In genomic region chr20:62652051-62652893, GRCh38 we compare ENCODE assay signal across 8 cellular contexts. TPM values are rescaled to one million over a fixed set of nuclear protein-coding genes. Genes with fewer than 3 reads are reported as not detected.
DNase-seq lines count a peak whose midpoint lies in the region; ATAC-seq and TF ChIP-seq lines count a peak whose summit lies in the region.

No MANE protein-coding gene starts in this region.

- POLR2A ChIA-PET in HCT116 (lab: Charles Lee), result no interaction called here

- RAD21 ChIA-PET in HCT116 (lab: Charles Lee; ENCODE audit: low non-redundant PET in 1 of 2, low total read pairs in 2 of 2, uncharacterized antibody in 2 of 2, unreplicated experiment in 2 of 2), result interaction anchor here in 1 of 2 experiments (0.6 to 0.7 kb wide), 2 partner anchors 140 to 174 kb away, joined by 3 read pairs; no protein-coding TSS in a partner anchor

- intact Hi-C loops in HCT116 (cut with micrococcal nuclease), result no loop called here

- H3K4me3 ChIP-seq in HCT116 (replicated peaks in 1 of 2; ENCODE audit: low read depth in 1 of 2, low read length in 2 of 2), result no peak overlapping the region
- H3K4me3 ChIP-seq in esophagus (ENCODE audit: low read depth in 1 of 2, low read length in 2 of 2), result peak overlapping the region; percentile 2 to 35
- peak overlapping the region; percentile 60 to 69 for H3K4me3 ChIP-seq in mucosa of rectum (ENCODE audit: low read length in 2 of 2)

- TF ChIP-seq RAD21 in HCT116 (IDR thresholded peaks at IDR 0.05; ENCODE audit: low read depth), result no peak

- H3K27ac ChIP-seq in HCT116 (ENCODE audit: low read depth, low read length) (peak overlapping the region; percentile 65), esophagus (ENCODE audit: low read depth in 2 of 2, low read length in 1 of 2) (peak overlapping the region; percentile 96 to 99), mucosa of rectum (ENCODE audit: low read depth in 2 of 2, low read length in 2 of 2) (peak overlapping the region; percentile 99 to 100)

- TF ChIP-seq CTCF in HCT116 (IDR thresholded peaks at IDR 0.05 in 2 of 3, conservative IDR thresholded peaks at IDR 0.05 in 1 of 3; ENCODE audit: borderline replicate concordance in 1 of 3, insufficient read depth in 1 of 3, low read depth in 2 of 3, low read length in 2 of 3), result no peak

- H3K9ac ChIP-seq in HCT116 (ENCODE audit: low read length), result no peak overlapping the region
- peak overlapping the region; percentile 84 to 89 for H3K9ac ChIP-seq in mucosa of rectum (ENCODE audit: low read depth in 1 of 2, low read length in 2 of 2)

- CTCF ChIA-PET in HCT116 (lab: Charles Lee), result interaction anchor here (1.0 kb wide), 1 partner anchor 142 kb away, joined by 4 read pairs; no protein-coding TSS in a partner anchor

- no peaks in the 10 kb centered on the region for H3K9me2 ChIP-seq in HCT116 (ENCODE audit: insufficient read depth)

- peaks cover 99% of the 10 kb centered on the region for H3K79me2 ChIP-seq in HCT116 (ENCODE audit: insufficient read depth, low read length)

- ATAC-seq in HCT116, result peak; percentile 59

- WGBS in esophagus, 2 donors, result 10 to 11% methylated on average over 41 to 43 of the region's 43 CpGs

- DNase-seq in HCT116 (ENCODE audit: low read depth, low spot score), result peak; percentile 33
- peak; percentile 48 for DNase-seq in NCI-H2029 (lab: John Stamatoyannopoulos, UW)
- DNase-seq in activated T-cell treated with anti-CD3 and anti-CD28 coated beads for 24 hours (ENCODE audit: low read depth), result peak; percentile 27
- DNase-seq in stimulated activated CD8-positive, alpha-beta memory T cell treated with anti-CD3 and anti-CD28 coated beads, Interleukin-7, amount 100 ng/mL, for 4 hours (ENCODE audit: low read depth in 2 of 2), result peak; percentile 40 to 57
- DNase-seq in NCI-H69 (lab: John Stamatoyannopoulos, UW), result no peak

- H3K4me2 ChIP-seq in HCT116 (ENCODE audit: low read length), result peak overlapping the region; percentile 25; the same call in 1 of the 2 replicates

- H4K20me1 ChIP-seq in HCT116 (ENCODE audit: insufficient read depth), result peaks cover 26% of the 10 kb centered on the region; the same call in 1 of the 2 replicates

- H3K27me3 ChIP-seq in HCT116 (ENCODE audit: insufficient read depth, low read length) (no peaks in the 10 kb centered on the region), esophagus (ENCODE audit: control insufficient read depth in 1 of 2, insufficient read depth in 2 of 2, low read length in 2 of 2) (no peaks in the 10 kb centered on the region), mucosa of rectum (ENCODE audit: control insufficient read depth in 2 of 2, insufficient read depth in 2 of 2, low read length in 2 of 2) (no peaks in the 10 kb centered on the region)

- H3K4me1 ChIP-seq in HCT116 (ENCODE audit: control insufficient read depth in 1 of 2, insufficient read depth in 2 of 2, low read length in 2 of 2), result peaks cover 34 to 43% of the 10 kb centered on the region in 2 experiments
- H3K4me1 ChIP-seq in esophagus (ENCODE audit: control insufficient read depth in 2 of 2, insufficient read depth in 2 of 2, low read length in 1 of 2), result peaks cover 5 to 39% of the 10 kb centered on the region in 2 donors
- H3K4me1 ChIP-seq in mucosa of rectum (ENCODE audit: control insufficient read depth in 2 of 2, insufficient read depth in 2 of 2, low read length in 2 of 2), result peaks cover 42 to 44% of the 10 kb centered on the region in 2 donors

- BruUV-seq in HCT116 (replicated peaks; lab: Mats Ljungman, UMichigan), result no TSS peak

- no peaks in the 10 kb centered on the region for H3K9me3 ChIP-seq in HCT116 (ENCODE audit: control insufficient read depth in 1 of 2, insufficient read depth in 1 of 2, low read depth in 1 of 2, low read length in 2 of 2)
- H3K9me3 ChIP-seq in esophagus (ENCODE audit: control insufficient read depth in 2 of 2, insufficient read depth in 1 of 2, low read depth in 1 of 2, low read length in 1 of 2), result peaks cover 0 to 3% of the 10 kb centered on the region in 2 donors
- H3K9me3 ChIP-seq in mucosa of rectum (ENCODE audit: control insufficient read depth in 2 of 2, low read length in 2 of 2), result no peaks in the 10 kb centered on the region

- H3K36me3 ChIP-seq in HCT116 (ENCODE audit: control insufficient read depth in 1 of 2, insufficient read depth in 2 of 2, low read length in 2 of 2), result peaks cover 23 to 52% of the 10 kb centered on the region in 2 experiments; a peak in 3 of 4 replicates
- peaks cover 0 to 6% of the 10 kb centered on the region in 2 donors for H3K36me3 ChIP-seq in esophagus (ENCODE audit: control insufficient read depth in 2 of 2, insufficient read depth in 2 of 2, low read length in 1 of 2)
- H3K36me3 ChIP-seq in mucosa of rectum (ENCODE audit: control insufficient read depth in 2 of 2, insufficient read depth in 2 of 2, low read length in 2 of 2), result peaks cover 0 to 2% of the 10 kb centered on the region in 2 donors

- TF ChIP-seq POLR2A in GM10847 (IDR thresholded peaks at IDR 0.05; ENCODE audit: extremely low read depth, insufficient read length) (peak; percentile 29), HCT116 (IDR thresholded peaks at IDR 0.05; ENCODE audit: borderline replicate concordance, extremely low read depth, insufficient read depth, insufficient read length) (no peak)

- no peak overlapping the region for H2AFZ ChIP-seq in HCT116 (ENCODE audit: low read depth, low read length, poor library complexity, severe bottlenecking)

TF ChIP-seq in HCT116, 20 proteins besides CTCF, POLR2A, EP300 and RAD21:
- peak; percentile 12; the same call in 1 of the 2 replicates for TF ChIP-seq POLR2AphosphoS5 (IDR thresholded peaks at IDR 0.05; ENCODE audit: low read depth, low read length)
- no peak for TF ChIP-seq CBX3 (IDR thresholded peaks at IDR 0.05; ENCODE audit: low read depth)
- no peak for TF ChIP-seq EGR1 (IDR thresholded peaks at IDR 0.05; ENCODE audit: low read depth)
- TF ChIP-seq TCF7L2 (IDR thresholded peaks at IDR 0.05; ENCODE audit: borderline replicate concordance, extremely low read depth, insufficient read depth, insufficient read length), result peak; percentile 22
TF ChIP-seq in HCT116: peak in this region for 2.

RNA-seq across cellular contexts. Expression of gene SLCO4A1, which starts 10.0 kb away (rescaled TPM):
- 107 TPM for total RNA-seq in HCT116 (2021; ENCODE audit: unreplicated experiment)
- polyA plus RNA-seq in HCT116 (2012), result 119 and 125 TPM in 2 replicates
- polyA plus RNA-seq in esophagus, result 10 to 100 TPM; 12.5 to 29.3 TPM

RNA-seq across cellular contexts. Expression of gene NTSR1, which starts 56.4 kb away (rescaled TPM):
- 187 TPM for total RNA-seq in HCT116 (2021; ENCODE audit: unreplicated experiment)
- 139 and 172 TPM in 2 replicates for polyA plus RNA-seq in HCT116 (2012)
- under 1 TPM; 0.02 TPM for polyA plus RNA-seq in esophagus

Comparison
In these comparisons a context has a peak if more than half of its experiments do, and no peak if none do; other contexts are left out.
1. H3K4me3 ChIP-seq: peak in esophagus (2 of 2) and mucosa of rectum (2 of 2); none in HCT116 (0 of 2).
2. Peak in every context shown above with its lines, with median percentiles within 50 percentile points of each other: H3K27ac ChIP-seq.